ENCODE assay signal across 10 cellular contexts in genomic region chr3:187808466-187809291, GRCh38.
DNase-seq lines count a peak whose midpoint lies in the region; ATAC-seq and TF ChIP-seq lines count a peak whose summit lies in the region.
"Had no signal": no experiment of that assay in that cellular context is flagged by ENCODE, and none has a peak within 500 bp of the region (broad histone marks: within the 10 kb centered on the region; RNA-seq: fewer than 3 reads in every experiment).

No MANE protein-coding gene starts in this region.

- H3K36me3 ChIP-seq in WERI-Rb-1 (no peaks in the 10 kb centered on the region), tibial artery (no peaks in the 10 kb centered on the region)
- H3K36me3 ChIP-seq: ovary had no signal

- H3K36me3 Mint-ChIP-seq in type B pancreatic cell, result no peaks in the 10 kb centered on the region
- no peaks in the 10 kb centered on the region for H3K36me3 Mint-ChIP-seq in effector memory CD8-positive, alpha-beta T cell (ENCODE audit: insufficient read depth)

- no peaks in the 10 kb centered on the region for H3K9me3 ChIP-seq in WERI-Rb-1 (ENCODE audit: severe bottlenecking)
- no peaks in the 10 kb centered on the region for H3K9me3 ChIP-seq in tibial artery
- H3K9me3 ChIP-seq: ovary had no signal

- H3K4me3 ChIP-seq in WERI-Rb-1 (ENCODE audit: low read depth, low read length) (no peak overlapping the region), tibial artery (no peak overlapping the region)
- H3K4me3 ChIP-seq: ovary had no signal

- H3K27me3 Mint-ChIP-seq in type B pancreatic cell, result no peaks in the 10 kb centered on the region
- H3K27me3 Mint-ChIP-seq in effector memory CD8-positive, alpha-beta T cell, result no peaks in the 10 kb centered on the region

- H3K4me1 ChIP-seq in tibial artery, result peaks cover 0 to 29% (median 18%) of the 10 kb centered on the region in 4 donors

- peak overlapping the region; percentile 68 for H3K4me3 Mint-ChIP-seq in type B pancreatic cell
- no peak overlapping the region for H3K4me3 Mint-ChIP-seq in effector memory CD8-positive, alpha-beta T cell

- peak overlapping the region; percentile 86 for H3K27ac Mint-ChIP-seq in type B pancreatic cell
- no peak overlapping the region for H3K27ac Mint-ChIP-seq in effector memory CD8-positive, alpha-beta T cell

- DNase-seq in SIG-M5 treated with dmso at 0.1 percent for 504 hours (lab: John Stamatoyannopoulos, UW; ENCODE audit: unreplicated experiment) (peak; percentile 68), SIG-M5 (lab: John Stamatoyannopoulos, UW) (no peak), WERI-Rb-1 (peak; percentile 11), kidney tubule cell (ENCODE audit: low spot score) (peak; percentile 57), type B pancreatic cell (ENCODE audit: extremely low spot score, unreplicated experiment) (no peak), tibial artery (no peak), DMS114 treated with DMSO at 0.1 percent for 48 hours (lab: John Stamatoyannopoulos, UW; ENCODE audit: unreplicated experiment) (no peak)
- DNase-seq in effector memory CD8-positive, alpha-beta T cell, result no peak
- DNase-seq: NCI-H1092 treated with DMSO at 0.1 percent for 48 hours, ovary had no signal

- intact Hi-C loops in tibial artery (cut with DNase I; ENCODE audit: low total_unique reads), result no loop called here

- ATAC-seq in effector memory CD8-positive, alpha-beta T cell (replicated peaks), result no peak

- peaks cover 42% of the 10 kb centered on the region for H3K4me1 Mint-ChIP-seq in type B pancreatic cell (ENCODE audit: unreplicated experiment)
- peaks cover 4 to 5% of the 10 kb centered on the region in 2 donors for H3K4me1 Mint-ChIP-seq in effector memory CD8-positive, alpha-beta T cell (ENCODE audit: low read depth in 2 of 2)

- H3K27ac ChIP-seq in WERI-Rb-1, result no peak overlapping the region
- H3K27ac ChIP-seq in tibial artery, result no peak overlapping the region
- H3K27ac ChIP-seq: ovary had no signal

- H3K27me3 ChIP-seq in WERI-Rb-1 (ENCODE audit: insufficient read depth, low read depth, severe bottlenecking), result no peaks in the 10 kb centered on the region
- H3K27me3 ChIP-seq in tibial artery, result no peaks in the 10 kb centered on the region
- H3K27me3 ChIP-seq: ovary had no signal

- no peaks in the 10 kb centered on the region for H3K9me3 Mint-ChIP-seq in type B pancreatic cell
- no peaks in the 10 kb centered on the region for H3K9me3 Mint-ChIP-seq in effector memory CD8-positive, alpha-beta T cell

- TF ChIP-seq CTCF in WERI-Rb-1 (IDR thresholded peaks at IDR 0.05; ENCODE audit: low read depth, low read length) (no peak), type B pancreatic cell (conservative IDR thresholded peaks at IDR 0.05) (no peak), tibial artery (IDR thresholded peaks at IDR 0.05) (no peak)

Comparison
In these comparisons a context has a peak if more than half of its experiments do, and no peak if none do; other contexts are left out.
1. DNase-seq: peak in SIG-M5 treated with dmso at 0.1 percent for 504 hours (single experiment), WERI-Rb-1 (single experiment) and kidney tubule cell (single experiment); none in SIG-M5 (single experiment), type B pancreatic cell (single experiment), tibial artery (0 of 2), DMS114 treated with DMSO at 0.1 percent for 48 hours (single experiment) and effector memory CD8-positive, alpha-beta T cell (0 of 3).